ENCODE assay signal across 31 cellular contexts in genomic region chr10:7287377-7287776, GRCh38.
"Had no signal": no experiment of that assay in that cellular context is flagged by ENCODE, and none has a peak within 500 bp of the region (broad histone marks: within the 10 kb centered on the region; RNA-seq: fewer than 3 reads in every experiment).

No MANE protein-coding gene starts in this region.

- H3K4me1 ChIP-seq: adrenal gland, body of pancreas, colonic mucosa, esophagus squamous epithelium, gastroesophageal sphincter had no signal

- H3K36me3 ChIP-seq: adrenal gland, colonic mucosa, esophagus squamous epithelium, gastroesophageal sphincter, WERI-Rb-1 had no signal

- DNase-seq: activated B cell treated with CpG ODN at 0.5 μM for 24 hours; activated CD4-positive, alpha-beta T cell treated with anti-CD3 and anti-CD28 coated beads, Interleukin-2, amount 50 U/mL, for 1 hour; activated CD4-positive, alpha-beta T cell treated with anti-CD3 and anti-CD28 coated beads, Interleukin-2, amount 50 U/mL, for 48 hours; activated CD8-positive, alpha-beta memory T cell treated with anti-CD3 and anti-CD28 coated beads for 24 hours; activated effector memory CD4-positive, alpha-beta T cell treated with Interleukin-2 at 50 U/mL for 16 hours; activated gamma-delta T cell treated with Interleukin-2 at 50 U/mL for 16 hours; activated naive CD4-positive, alpha-beta T cell treated with Interleukin-2 at 50 U/mL for 16 hours; activated naive CD8-positive, alpha-beta T cell treated with anti-CD3 and anti-CD28 coated beads for 36 hours; activated naive CD8-positive, alpha-beta T cell treated with anti-CD3 and anti-CD28 coated beads, Interleukin-2, amount 50 U/mL, for 24 hours; adrenal gland; amygdala; aorta; central memory CD4-positive, alpha-beta T cell; cerebellar nuclear complex; colonic mucosa; effector CD8-positive, alpha-beta T cell; esophagus squamous epithelium; foreskin melanocyte; head of caudate nucleus; T-helper 17 cell; T1000; WERI-Rb-1 had no signal

- H3K27me3 ChIP-seq: adrenal gland, body of pancreas, colonic mucosa, esophagus squamous epithelium, gastroesophageal sphincter had no signal

- H3K4me3 Mint-ChIP-seq: activated B cell treated with CpG ODN at 0.5 μM for 24 hours; activated CD8-positive, alpha-beta T cell treated with anti-CD3 and anti-CD28 coated beads for 36 hours; activated naive CD4-positive, alpha-beta T cell treated with anti-CD3 and anti-CD28 coated beads, Interleukin-2, amount 50 U/mL, for 24 hours; activated naive CD8-positive, alpha-beta T cell treated with anti-CD3 and anti-CD28 coated beads for 36 hours; activated naive CD8-positive, alpha-beta T cell treated with anti-CD3 and anti-CD28 coated beads, Interleukin-2, amount 50 U/mL, for 24 hours; activated T-cell treated with anti-CD3 and anti-CD28 coated beads, Interleukin-2, amount 50 U/mL, for 4 hours; activated T-helper 17 cell treated with anti-CD3 and anti-CD28 coated beads, Interleukin-2, amount 50 U/mL, for 72 hours; T-helper 17 cell; T-helper 2 cell treated with Interferon-gamma antibody and Interleukin-4, amounts not matched to agents 5 μg/mL and 100 μg/mL, for 36 hours had no signal

- H3K4me3 ChIP-seq: adrenal gland, body of pancreas, colonic mucosa, esophagus squamous epithelium, gastroesophageal sphincter had no signal

- H3K9me3 ChIP-seq: adrenal gland, body of pancreas, colonic mucosa, esophagus squamous epithelium, gastroesophageal sphincter had no signal

- H3K9me3 Mint-ChIP-seq: activated B cell treated with CpG ODN at 0.5 μM for 24 hours; activated CD8-positive, alpha-beta T cell treated with anti-CD3 and anti-CD28 coated beads for 36 hours; activated naive CD4-positive, alpha-beta T cell treated with anti-CD3 and anti-CD28 coated beads, Interleukin-2, amount 50 U/mL, for 24 hours; activated naive CD8-positive, alpha-beta T cell treated with anti-CD3 and anti-CD28 coated beads for 36 hours; activated naive CD8-positive, alpha-beta T cell treated with anti-CD3 and anti-CD28 coated beads, Interleukin-2, amount 50 U/mL, for 24 hours; activated T-cell treated with anti-CD3 and anti-CD28 coated beads, Interleukin-2, amount 50 U/mL, for 4 hours; activated T-helper 17 cell treated with anti-CD3 and anti-CD28 coated beads, Interleukin-2, amount 50 U/mL, for 72 hours; T-helper 2 cell treated with Interferon-gamma antibody and Interleukin-4, amounts not matched to agents 5 μg/mL and 100 μg/mL, for 36 hours had no signal

- H3K27ac ChIP-seq: adrenal gland, body of pancreas, colonic mucosa, epithelial cell of prostate, esophagus squamous epithelium, gastroesophageal sphincter, WERI-Rb-1 had no signal

- H3K27me3 Mint-ChIP-seq: activated B cell treated with CpG ODN at 0.5 μM for 24 hours; activated CD8-positive, alpha-beta T cell treated with anti-CD3 and anti-CD28 coated beads for 36 hours; activated naive CD4-positive, alpha-beta T cell treated with anti-CD3 and anti-CD28 coated beads, Interleukin-2, amount 50 U/mL, for 24 hours; activated naive CD8-positive, alpha-beta T cell treated with anti-CD3 and anti-CD28 coated beads for 36 hours; activated naive CD8-positive, alpha-beta T cell treated with anti-CD3 and anti-CD28 coated beads, Interleukin-2, amount 50 U/mL, for 24 hours; activated T-helper 17 cell treated with anti-CD3 and anti-CD28 coated beads, Interleukin-2, amount 50 U/mL, for 72 hours; T-helper 17 cell had no signal

- ATAC-seq: activated CD4-positive, CD25-positive, alpha-beta regulatory T cell treated with anti-CD3 and anti-CD28 coated beads, Interleukin-2, amount 50 U/mL, for 24 hours; activated CD8-positive, alpha-beta T cell treated with anti-CD3 and anti-CD28 coated beads for 36 hours; activated naive CD8-positive, alpha-beta T cell treated with anti-CD3 and anti-CD28 coated beads, Interleukin-2, amount 50 U/mL, for 24 hours; body of pancreas; gastroesophageal sphincter; T-helper 17 cell had no signal

- H3K27ac Mint-ChIP-seq: activated B cell treated with CpG ODN at 0.5 μM for 24 hours; activated CD8-positive, alpha-beta T cell treated with anti-CD3 and anti-CD28 coated beads for 36 hours; activated naive CD4-positive, alpha-beta T cell treated with anti-CD3 and anti-CD28 coated beads, Interleukin-2, amount 50 U/mL, for 24 hours; activated naive CD8-positive, alpha-beta T cell treated with anti-CD3 and anti-CD28 coated beads for 36 hours; activated naive CD8-positive, alpha-beta T cell treated with anti-CD3 and anti-CD28 coated beads, Interleukin-2, amount 50 U/mL, for 24 hours; activated T-helper 17 cell treated with anti-CD3 and anti-CD28 coated beads, Interleukin-2, amount 50 U/mL, for 72 hours; T-helper 17 cell; T-helper 2 cell treated with Interferon-gamma antibody and Interleukin-4, amounts not matched to agents 5 μg/mL and 100 μg/mL, for 36 hours had no signal
